Comparison of ENCODE assay signal across 1 cellular context in genomic region chr5:109876941-109877669, GRCh38.
TF ChIP-seq lines count a peak whose summit lies in the region.

No MANE protein-coding gene starts in this region.

TF ChIP-seq in GM23338, 12 proteins besides CTCF, POLR2A, EP300 and RAD21 (continued from another document):
- TF ChIP-seq ZNF462 (CRISPR knock-in tag; IDR thresholded peaks at IDR 0.05), result no peak
- no peak for TF ChIP-seq REST (IDR thresholded peaks at IDR 0.05; ENCODE audit: unreplicated experiment)
- TF ChIP-seq EZH2phosphoT487 (IDR thresholded peaks at IDR 0.05; ENCODE audit: unreplicated experiment), result no peak
- no peak for TF ChIP-seq STAT1 (IDR thresholded peaks at IDR 0.05; ENCODE audit: unreplicated experiment)
- TF ChIP-seq ETS1 (IDR thresholded peaks at IDR 0.05), result no peak
- no peak for TF ChIP-seq ZNF331 (CRISPR knock-in tag; IDR thresholded peaks at IDR 0.05; ENCODE audit: low read depth)
